ENCODE assay signal across 22 cellular contexts in the genomic region with DNA sequence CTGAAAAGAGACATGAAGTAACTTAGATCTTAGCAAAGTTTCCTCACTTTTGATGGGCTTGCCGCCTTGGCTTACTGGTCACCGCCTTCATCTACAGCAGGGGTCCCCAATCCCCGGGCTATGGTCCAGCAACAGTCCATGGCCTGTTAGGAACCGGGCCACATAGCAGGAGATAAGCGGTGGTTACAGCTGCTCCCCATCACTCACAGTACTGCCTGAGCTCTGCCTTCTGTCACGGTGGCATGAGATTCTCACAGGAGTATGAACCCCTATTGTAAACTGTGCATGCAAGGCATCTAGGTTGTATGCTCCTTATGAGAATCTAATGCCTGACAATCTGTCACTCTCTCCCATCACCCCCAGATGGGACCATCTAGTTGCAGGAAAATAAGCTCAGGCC.
DNase-seq lines count a peak whose midpoint lies in the region; ATAC-seq, FAIRE-seq and TF ChIP-seq lines count a peak whose summit lies in the region.
"Had no signal": no experiment of that assay in that cellular context is flagged by ENCODE, and none has a peak within 500 bp of the region (broad histone marks: within the 10 kb centered on the region; RNA-seq: fewer than 3 reads in every experiment).

No MANE protein-coding gene starts in this region.

- TF ChIP-seq POLR2A in testis (IDR thresholded peaks at IDR 0.05) = no peak

- H3K36me3 Mint-ChIP-seq in nephron (ENCODE audit: low read depth) = no peaks in the 10 kb centered on the region
- H3K36me3 Mint-ChIP-seq: IgD-negative memory B cell had no signal

- H3K27me3 Mint-ChIP-seq in nephron (ENCODE audit: low read depth) = no peaks in the 10 kb centered on the region

- H3K27ac Mint-ChIP-seq in nephron = peak overlapping the region; percentile 30 to 41 (median 37)

- intact Hi-C loops in cardiac septum (cut with DNase I) = no loop called here
- intact Hi-C loops in Right ventricle myocardium superior (cut with DNase I) = no loop called here
- intact Hi-C loops in testis (cut with DNase I; ENCODE audit: low total_unique reads) = no loop called here

- no peak for TF ChIP-seq CTCF in nephron (IDR thresholded peaks at IDR 0.05; ENCODE audit: unreplicated experiment in 3 of 3)
- no peak for TF ChIP-seq CTCF in testis (IDR thresholded peaks at IDR 0.05)

- H3K27me3 ChIP-seq in testis = no peaks in the 10 kb centered on the region

- H3K36me3 ChIP-seq in testis (ENCODE audit: low read depth, missing control alignments) = no peaks in the 10 kb centered on the region

- H3K9me3 ChIP-seq in testis = no peaks in the 10 kb centered on the region

- DNase-seq in cardiac septum (ENCODE audit: low spot score) (peak; percentile 31), Right ventricle myocardium superior (no peak), cerebellar cortex (ENCODE audit: low spot score) (peak; percentile 45), urothelium cell line (ENCODE audit: low spot score) (no peak), midbrain (lab: John Stamatoyannopoulos, UW) (no peak), testis (no peak)
- DNase-seq: Calu3; DMS79 treated with DMSO at 0.1 percent for 48 hours; MM.1S; NCI-H2029; NCI-H345; NCI-H510A treated with DMSO at 0.1 percent for 48 hours; NCI-H82; NK-92 treated with Interleukin-12 subunit alpha and Interleukin-12 subunit beta, amount 100 ng/mL, for 24 hours; PC-3 had no signal

- WGBS in testis, 2 donors = 78 to 87% methylated on average over 6 of the region's 6 CpGs

- ATAC-seq in Right ventricle myocardium superior (ENCODE audit: poor library complexity) (no peak), GM18519 (IDR thresholded peaks at IDR 0.05; ENCODE audit: low FRiP score, unreplicated experiment) (no peak)
- ATAC-seq: HCT116 had no signal

- no peaks in the 10 kb centered on the region for H3K9me3 Mint-ChIP-seq in nephron
- H3K9me3 Mint-ChIP-seq: IgD-negative memory B cell had no signal

- H3K27ac ChIP-seq in testis = no peak overlapping the region
- H3K27ac ChIP-seq: KMS-11 had no signal

- H3K4me1 ChIP-seq in testis = no peaks in the 10 kb centered on the region

- H3K4me3 Mint-ChIP-seq in nephron = no peak overlapping the region
- H3K4me3 Mint-ChIP-seq: IgD-negative memory B cell had no signal

- FAIRE-seq in urothelium cell line (lab: Jason Lieb, UNC) = peak; percentile 74
- FAIRE-seq: GM12892, GM19239 had no signal

- peaks cover 48% of the 10 kb centered on the region for H3K4me1 Mint-ChIP-seq in nephron

- H3K4me3 ChIP-seq in testis = no peak overlapping the region

Comparison
In these comparisons a context has a peak if more than half of its experiments do, and no peak if none do; other contexts are left out.
1. DNase-seq: peak in cardiac septum (single experiment) and cerebellar cortex (single experiment); none in Right ventricle myocardium superior (single experiment), urothelium cell line (single experiment), midbrain (single experiment) and testis (single experiment).